In genomic region chr3:184176377-184177330, GRCh38 we compare ENCODE assay signal across 8 cellular contexts. TPM values are rescaled to one million over a fixed set of nuclear protein-coding genes. Genes with fewer than 3 reads are reported as not detected.
A peak's percentile ranks its signal among the peaks of the same experiment; 100 is the strongest.
DNase-seq lines count a peak whose midpoint lies in the region; ATAC-seq, FAIRE-seq and TF ChIP-seq lines count a peak whose summit lies in the region.

No MANE protein-coding gene starts in this region.

- H3K27me3 Mint-ChIP-seq in central memory CD8-positive, alpha-beta T cell: no peaks in the 10 kb centered on the region

- H4K20me1 ChIP-seq in OCI-LY7 (ENCODE audit: insufficient read depth, low read length): no peaks in the 10 kb centered on the region
- H4K20me1 ChIP-seq in smooth muscle cell (ENCODE audit: low read depth): peaks cover 51% of the 10 kb centered on the region

- no peak for ATAC-seq in central memory CD8-positive, alpha-beta T cell (replicated peaks; ENCODE audit: extremely low read depth, poor library complexity, severe bottlenecking)

- 11% methylated on average over 19 of the region's 19 CpGs for WGBS in smooth muscle cell (ENCODE audit: low lambda C conversion rate)

- H3K9me2 ChIP-seq in OCI-LY7 (ENCODE audit: insufficient read depth, low read length): no peaks in the 10 kb centered on the region

- H3K36me3 Mint-ChIP-seq in central memory CD8-positive, alpha-beta T cell (ENCODE audit: insufficient read depth): peaks cover 29% of the 10 kb centered on the region

- no peak overlapping the region for H2AFZ ChIP-seq in OCI-LY7 (ENCODE audit: low read length)
- H2AFZ ChIP-seq in smooth muscle cell (ENCODE audit: low read depth): no peak overlapping the region

- no peak overlapping the region for H3K27ac Mint-ChIP-seq in central memory CD8-positive, alpha-beta T cell (ENCODE audit: low read depth)

- H3K36me3 ChIP-seq in OCI-LY7 (ENCODE audit: insufficient read depth, low read length): peaks cover 46% of the 10 kb centered on the region
- peaks cover 35 to 48% of the 10 kb centered on the region in 2 donors for H3K36me3 ChIP-seq in kidney (ENCODE audit: control insufficient read depth in 1 of 2, insufficient read depth in 2 of 2, low read length in 2 of 2)
- H3K36me3 ChIP-seq in smooth muscle cell (ENCODE audit: low read depth): peaks cover 8% of the 10 kb centered on the region

- CTCF ChIA-PET in OCI-LY7 (lab: Charles Lee; ENCODE audit: unreplicated experiment): interaction anchor here (0.5 kb wide), 1 partner anchor 235 kb away, joined by 7 read pairs; no protein-coding TSS in a partner anchor

- peak overlapping the region; percentile 94 for H3K4me3 ChIP-seq in OCI-LY7 (ENCODE audit: low read depth, low read length, poor library complexity, severe bottlenecking)
- peak overlapping the region; percentile 84 to 92 for H3K4me3 ChIP-seq in kidney (ENCODE audit: low read length in 2 of 2)
- H3K4me3 ChIP-seq in smooth muscle cell: peak overlapping the region; percentile 99

- peak; percentile 26 for DNase-seq in activated CD4-positive, alpha-beta T cell treated with anti-CD3 and anti-CD28 coated beads for 48 hours
- DNase-seq in activated CD4-positive, alpha-beta T cell treated with anti-CD3 and anti-CD28 coated beads, Interleukin-2, amount 50 U/mL, for 1 hour: no peak
- DNase-seq in OCI-LY7 (ENCODE audit: low spot score) (no peak), kidney (peak; percentile 93), smooth muscle cell (lab: John Stamatoyannopoulos, UW; ENCODE audit: unreplicated experiment) (peak; percentile 72), NAMALWA (ENCODE audit: low spot score) (no peak)
- DNase-seq in central memory CD8-positive, alpha-beta T cell (ENCODE audit: low spot score in 2 of 2): no peak
- DNase-seq in activated effector memory CD4-positive, alpha-beta T cell treated with anti-CD3 and anti-CD28 coated beads, Interleukin-2, amount 50 U/mL, for 16 hours: no peak

- H3F3A ChIP-seq in smooth muscle cell (ENCODE audit: low read depth): peaks cover 67% of the 10 kb centered on the region

- H3K4me1 ChIP-seq in OCI-LY7 (ENCODE audit: insufficient read depth, low read length, poor library complexity, severe bottlenecking): peaks cover 26% of the 10 kb centered on the region
- H3K4me1 ChIP-seq in kidney (ENCODE audit: control insufficient read depth in 1 of 2, insufficient read depth in 1 of 2, low read depth in 1 of 2, low read length in 2 of 2): peaks cover 10 to 28% of the 10 kb centered on the region in 2 donors
- peaks cover 24% of the 10 kb centered on the region for H3K4me1 ChIP-seq in smooth muscle cell (ENCODE audit: low read depth)

- no peak overlapping the region for H3K27ac ChIP-seq in OCI-LY7 (ENCODE audit: low read depth, low read length, poor library complexity, severe bottlenecking)
- H3K27ac ChIP-seq in kidney (ENCODE audit: low read depth in 2 of 2, low read length in 2 of 2): peak overlapping the region; percentile 85 to 95
- H3K27ac ChIP-seq in smooth muscle cell (ENCODE audit: low read depth): peak overlapping the region; percentile 94

- FAIRE-seq in kidney (lab: Jason Lieb, UNC): no peak

- H3K27me3 ChIP-seq in smooth muscle cell (ENCODE audit: low read depth): no peaks in the 10 kb centered on the region

- H3K4me1 Mint-ChIP-seq in central memory CD8-positive, alpha-beta T cell: peaks cover 25% of the 10 kb centered on the region

- H3K4me2 ChIP-seq in OCI-LY7 (ENCODE audit: low read length) (peak overlapping the region; percentile 93), smooth muscle cell (peak overlapping the region; percentile 98)

- H3K9me3 ChIP-seq in OCI-LY7 (ENCODE audit: low read length) (no peaks in the 10 kb centered on the region), kidney (ENCODE audit: control insufficient read depth in 1 of 2, low read length in 2 of 2) (no peaks in the 10 kb centered on the region), smooth muscle cell (replicated peaks; ENCODE audit: low read depth) (no peaks in the 10 kb centered on the region)

- POLR2A ChIA-PET in OCI-LY7 (lab: Charles Lee): interaction anchor here (0.9 kb wide), 1 partner anchor 9 kb away, joined by 4 read pairs; the partner anchor contains the start of gene ABCF3

- H3K9ac ChIP-seq in kidney (ENCODE audit: low read length in 2 of 2) (peak overlapping the region; percentile 75 to 93), smooth muscle cell (ENCODE audit: low read depth) (peak overlapping the region; percentile 99)

- no TSS peak for BruUV-seq in OCI-LY7 (replicated peaks; lab: Mats Ljungman, UMichigan)

- TF ChIP-seq CTCF in OCI-LY7 (conservative IDR thresholded peaks at IDR 0.05; ENCODE audit: low read length) (no peak), kidney (IDR thresholded peaks at IDR 0.05; ENCODE audit: borderline replicate concordance, extremely low read depth, insufficient read depth) (no peak), smooth muscle cell (IDR thresholded peaks at IDR 0.05; ENCODE audit: borderline replicate concordance, insufficient read depth, poor library complexity, severe bottlenecking) (no peak)

- H3K79me2 ChIP-seq in OCI-LY7 (ENCODE audit: insufficient read depth, low read depth, low read length) (peaks cover 14% of the 10 kb centered on the region), smooth muscle cell (ENCODE audit: low read depth) (peaks cover 56% of the 10 kb centered on the region)

- intact Hi-C loops in OCI-LY7 (cut with micrococcal nuclease; ENCODE audit: unreplicated experiment) (no loop called here), kidney (cut with DNase I) (no loop called here)

- H3K9me3 Mint-ChIP-seq in central memory CD8-positive, alpha-beta T cell: no peaks in the 10 kb centered on the region

- H3K4me3 Mint-ChIP-seq in central memory CD8-positive, alpha-beta T cell: peak overlapping the region; percentile 93

RNA-seq across cellular contexts. Expression of gene AP2M1, which starts 2.0 kb away (rescaled TPM):
- total RNA-seq in OCI-LY7 (2014; rRNA removed; shearing (Covaris generic)): 141 and 147 TPM in 2 replicates
- total RNA-seq in OCI-LY7 (2022) (158 and 168 TPM in 2 replicates), kidney (329 TPM), smooth muscle cell (444 and 464 TPM in 2 replicates)
- polyA plus RNA-seq in kidney (ENCODE audit: insufficient read depth, low read depth, low replicate concordance) (353 TPM), smooth muscle cell (772 and 784 TPM in 2 replicates)

RNA-seq across cellular contexts. Expression of gene ABCF3, which starts 9.3 kb away (rescaled TPM):
- total RNA-seq in OCI-LY7 (2014; rRNA removed; shearing (Covaris generic)): 38.9 and 51.6 TPM in 2 replicates
- total RNA-seq in OCI-LY7 (2022) (59.0 and 67.1 TPM in 2 replicates), kidney (69.0 TPM), smooth muscle cell (34.6 and 40.4 TPM in 2 replicates)
- polyA plus RNA-seq in kidney (ENCODE audit: insufficient read depth, low read depth, low replicate concordance) (49.1 TPM), smooth muscle cell (46.3 and 69.1 TPM in 2 replicates)

RNA-seq across cellular contexts. Expression of gene DVL3, which starts 21.5 kb away (rescaled TPM):
- total RNA-seq in OCI-LY7 (2014; rRNA removed; shearing (Covaris generic)): 38.5 and 41.3 TPM in 2 replicates
- 65.6 and 70.4 TPM in 2 replicates for total RNA-seq in OCI-LY7 (2022)
- 57.4 TPM for total RNA-seq in kidney
- polyA plus RNA-seq in kidney (ENCODE audit: insufficient read depth, low read depth, low replicate concordance): 30.3 TPM
- 40.2 and 42.5 TPM in 2 replicates for total RNA-seq in smooth muscle cell
- 87.7 and 122 TPM in 2 replicates for polyA plus RNA-seq in smooth muscle cell

RNA-seq across cellular contexts. Expression of gene EIF2B5, which starts 41.5 kb away (rescaled TPM):
- total RNA-seq in OCI-LY7 (2014; rRNA removed; shearing (Covaris generic)): 41.1 and 66.1 TPM in 2 replicates
- total RNA-seq in OCI-LY7 (2022) (56.7 and 57.4 TPM in 2 replicates), kidney (36.9 TPM), smooth muscle cell (23.5 and 25.3 TPM in 2 replicates)
- polyA plus RNA-seq in kidney (ENCODE audit: insufficient read depth, low read depth, low replicate concordance) (37.0 TPM), smooth muscle cell (32.3 and 50.4 TPM in 2 replicates)

RNA-seq across cellular contexts. Expression of gene VWA5B2, which starts 52.7 kb away (rescaled TPM):
- total RNA-seq in OCI-LY7 (2014; rRNA removed; shearing (Covaris generic)): not detected in 2 replicates
- total RNA-seq in OCI-LY7 (2022): not detected in 2 replicates
- 0.25 TPM for total RNA-seq in kidney
- polyA plus RNA-seq in kidney (ENCODE audit: insufficient read depth, low read depth, low replicate concordance): 0.11 TPM
- not detected in 2 replicates for total RNA-seq in smooth muscle cell
- polyA plus RNA-seq in smooth muscle cell: 0.70 TPM in 1 of 2 replicates, not detected in the other

Comparison
In these comparisons a context has a peak if more than half of its experiments do, and no peak if none do; other contexts are left out.
1. DNase-seq: peak in activated CD4-positive, alpha-beta T cell treated with anti-CD3 and anti-CD28 coated beads for 48 hours (single experiment), kidney (single experiment) and smooth muscle cell (single experiment); none in activated CD4-positive, alpha-beta T cell treated with anti-CD3 and anti-CD28 coated beads, Interleukin-2, amount 50 U/mL, for 1 hour (single experiment), OCI-LY7 (single experiment), central memory CD8-positive, alpha-beta T cell (0 of 2), activated effector memory CD4-positive, alpha-beta T cell treated with anti-CD3 and anti-CD28 coated beads, Interleukin-2, amount 50 U/mL, for 16 hours (single experiment) and NAMALWA (single experiment).
2. Peak in every context shown above with its lines, with median percentiles within 50 percentile points of each other: H3K4me3 ChIP-seq.